Comparison of ENCODE assay signal across 1 cellular context in the genomic region with DNA sequence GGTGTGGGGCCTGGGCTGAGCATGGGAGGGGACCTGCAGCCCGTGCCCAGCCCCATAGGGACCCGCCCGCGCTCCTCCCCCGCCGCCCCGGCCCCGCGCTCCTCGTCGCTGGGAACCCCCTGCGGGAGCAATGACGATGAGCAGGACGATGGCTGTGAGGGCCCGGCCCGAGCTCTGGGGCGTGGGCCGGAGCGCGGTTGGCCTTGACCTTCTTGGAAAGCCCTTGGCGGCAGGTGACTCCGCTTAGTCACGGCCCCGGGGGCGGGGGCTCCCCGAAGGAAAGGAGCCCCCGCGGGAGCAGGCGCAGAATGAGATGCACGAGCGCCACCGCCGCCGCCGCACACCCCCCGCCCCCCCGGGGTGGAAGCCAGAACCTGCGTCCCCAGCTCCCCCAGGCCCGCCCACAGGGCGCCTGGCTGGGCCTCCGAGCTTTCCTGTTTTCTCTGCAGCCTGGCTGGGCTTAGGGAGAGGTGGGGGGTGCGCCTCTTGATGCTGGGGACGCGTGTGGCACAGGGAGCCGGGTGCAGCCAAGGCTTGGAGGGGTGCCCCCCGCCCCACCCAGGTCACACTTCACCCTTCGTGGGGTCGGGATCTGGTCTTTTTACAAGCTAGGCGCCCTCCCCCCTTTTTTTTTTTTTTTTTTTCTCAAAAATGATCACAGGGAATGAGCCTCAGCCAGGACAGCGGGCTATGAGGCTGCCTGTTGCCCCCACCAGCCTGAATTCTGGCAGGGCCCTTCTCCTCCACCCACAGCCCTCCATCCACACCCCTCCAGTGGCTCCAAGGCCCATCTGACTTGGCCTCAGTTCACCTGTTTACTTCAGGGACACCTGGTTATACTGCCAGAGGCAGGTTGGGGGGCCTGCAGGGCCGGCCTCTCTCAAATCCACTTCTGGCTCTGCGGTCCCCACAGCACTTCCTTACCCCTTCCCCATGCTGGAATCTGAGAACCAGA.
TF ChIP-seq lines count a peak whose summit lies in the region.

No MANE protein-coding gene starts in this region.

TF ChIP-seq in K562, 482 proteins besides CTCF, POLR2A, EP300 and RAD21 (continued from another document and continues in another):
- TF ChIP-seq, protein P1, sequence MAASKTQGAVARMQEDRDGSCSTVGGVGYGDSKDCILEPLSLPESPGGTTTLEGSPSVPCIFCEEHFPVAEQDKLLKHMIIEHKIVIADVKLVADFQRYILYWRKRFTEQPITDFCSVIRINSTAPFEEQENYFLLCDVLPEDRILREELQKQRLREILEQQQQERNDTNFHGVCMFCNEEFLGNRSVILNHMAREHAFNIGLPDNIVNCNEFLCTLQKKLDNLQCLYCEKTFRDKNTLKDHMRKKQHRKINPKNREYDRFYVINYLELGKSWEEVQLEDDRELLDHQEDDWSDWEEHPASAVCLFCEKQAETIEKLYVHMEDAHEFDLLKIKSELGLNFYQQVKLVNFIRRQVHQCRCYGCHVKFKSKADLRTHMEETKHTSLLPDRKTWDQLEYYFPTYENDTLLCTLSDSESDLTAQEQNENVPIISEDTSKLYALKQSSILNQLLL (CRISPR knock-in tag; IDR thresholded peaks at IDR 0.05; ENCODE audit: borderline replicate concordance) = no peak
- TF ChIP-seq ZNF507 (tag; conservative IDR thresholded peaks at IDR 0.05) (no peak), MCM3 (IDR thresholded peaks at IDR 0.05) (no peak), NFIX (CRISPR knock-in tag; IDR thresholded peaks at IDR 0.05; ENCODE audit: low read depth) (no peak), ZNF253 (CRISPR knock-in tag; conservative IDR thresholded peaks at IDR 0.05) (no peak), ZNF830 (CRISPR knock-in tag; IDR thresholded peaks at IDR 0.05) (no peak), GABPB1 (CRISPR knock-in tag; IDR thresholded peaks at IDR 0.05) (no peak), HMG20B (CRISPR knock-in tag; IDR thresholded peaks at IDR 0.05) (no peak), ZNF121 (CRISPR knock-in tag; conservative IDR thresholded peaks at IDR 0.05) (no peak), GTF2E2 (tag; IDR thresholded peaks at IDR 0.05) (no peak), ZNF232 (CRISPR knock-in tag; IDR thresholded peaks at IDR 0.05) (no peak), CAMTA2 (CRISPR knock-in tag; conservative IDR thresholded peaks at IDR 0.05) (no peak), SAFB (IDR thresholded peaks at IDR 0.05; ENCODE audit: borderline replicate concordance, low read depth, low read length) (no peak), CHD2 (IDR thresholded peaks at IDR 0.05; ENCODE audit: low read depth, low read length) (no peak), BHLHE40 (IDR thresholded peaks at IDR 0.05; ENCODE audit: low read length) (peak; percentile 96), BCOR (IDR thresholded peaks at IDR 0.05) (no peak), MAFK (IDR thresholded peaks at IDR 0.05; ENCODE audit: low read length) (no peak), EGR1 (conservative IDR thresholded peaks at IDR 0.05) (peak; percentile 93), DACH1 (IDR thresholded peaks at IDR 0.05; ENCODE audit: partially characterized antibody) (no peak)
- TF ChIP-seq, protein P2, sequence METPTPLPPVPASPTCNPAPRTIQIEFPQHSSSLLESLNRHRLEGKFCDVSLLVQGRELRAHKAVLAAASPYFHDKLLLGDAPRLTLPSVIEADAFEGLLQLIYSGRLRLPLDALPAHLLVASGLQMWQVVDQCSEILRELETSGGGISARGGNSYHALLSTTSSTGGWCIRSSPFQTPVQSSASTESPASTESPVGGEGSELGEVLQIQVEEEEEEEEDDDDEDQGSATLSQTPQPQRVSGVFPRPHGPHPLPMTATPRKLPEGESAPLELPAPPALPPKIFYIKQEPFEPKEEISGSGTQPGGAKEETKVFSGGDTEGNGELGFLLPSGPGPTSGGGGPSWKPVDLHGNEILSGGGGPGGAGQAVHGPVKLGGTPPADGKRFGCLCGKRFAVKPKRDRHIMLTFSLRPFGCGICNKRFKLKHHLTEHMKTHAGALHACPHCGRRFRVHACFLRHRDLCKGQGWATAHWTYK (CRISPR knock-in tag; IDR thresholded peaks at IDR 0.05) = no peak
- TF ChIP-seq, protein P3, sequence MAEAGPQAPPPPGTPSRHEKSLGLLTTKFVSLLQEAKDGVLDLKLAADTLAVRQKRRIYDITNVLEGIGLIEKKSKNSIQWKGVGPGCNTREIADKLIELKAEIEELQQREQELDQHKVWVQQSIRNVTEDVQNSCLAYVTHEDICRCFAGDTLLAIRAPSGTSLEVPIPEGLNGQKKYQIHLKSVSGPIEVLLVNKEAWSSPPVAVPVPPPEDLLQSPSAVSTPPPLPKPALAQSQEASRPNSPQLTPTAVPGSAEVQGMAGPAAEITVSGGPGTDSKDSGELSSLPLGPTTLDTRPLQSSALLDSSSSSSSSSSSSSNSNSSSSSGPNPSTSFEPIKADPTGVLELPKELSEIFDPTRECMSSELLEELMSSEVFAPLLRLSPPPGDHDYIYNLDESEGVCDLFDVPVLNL (CRISPR knock-in tag; IDR thresholded peaks at IDR 0.05; ENCODE audit: low read depth) = no peak
- TF ChIP-seq, protein P4, sequence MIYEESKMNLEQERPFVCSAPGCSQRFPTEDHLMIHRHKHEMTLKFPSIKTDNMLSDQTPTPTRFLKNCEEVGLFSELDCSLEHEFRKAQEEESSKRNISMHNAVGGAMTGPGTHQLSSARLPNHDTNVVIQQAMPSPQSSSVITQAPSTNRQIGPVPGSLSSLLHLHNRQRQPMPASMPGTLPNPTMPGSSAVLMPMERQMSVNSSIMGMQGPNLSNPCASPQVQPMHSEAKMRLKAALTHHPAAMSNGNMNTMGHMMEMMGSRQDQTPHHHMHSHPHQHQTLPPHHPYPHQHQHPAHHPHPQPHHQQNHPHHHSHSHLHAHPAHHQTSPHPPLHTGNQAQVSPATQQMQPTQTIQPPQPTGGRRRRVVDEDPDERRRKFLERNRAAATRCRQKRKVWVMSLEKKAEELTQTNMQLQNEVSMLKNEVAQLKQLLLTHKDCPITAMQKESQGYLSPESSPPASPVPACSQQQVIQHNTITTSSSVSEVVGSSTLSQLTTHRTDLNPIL (CRISPR knock-in tag; IDR thresholded peaks at IDR 0.05) = no peak
- TF ChIP-seq, protein P5, sequence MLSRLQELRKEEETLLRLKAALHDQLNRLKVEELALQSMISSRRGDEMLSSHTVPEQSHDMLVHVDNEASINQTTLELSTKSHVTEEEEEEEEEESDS (CRISPR knock-in tag; IDR thresholded peaks at IDR 0.05) = no peak
- TF ChIP-seq, protein P6, sequence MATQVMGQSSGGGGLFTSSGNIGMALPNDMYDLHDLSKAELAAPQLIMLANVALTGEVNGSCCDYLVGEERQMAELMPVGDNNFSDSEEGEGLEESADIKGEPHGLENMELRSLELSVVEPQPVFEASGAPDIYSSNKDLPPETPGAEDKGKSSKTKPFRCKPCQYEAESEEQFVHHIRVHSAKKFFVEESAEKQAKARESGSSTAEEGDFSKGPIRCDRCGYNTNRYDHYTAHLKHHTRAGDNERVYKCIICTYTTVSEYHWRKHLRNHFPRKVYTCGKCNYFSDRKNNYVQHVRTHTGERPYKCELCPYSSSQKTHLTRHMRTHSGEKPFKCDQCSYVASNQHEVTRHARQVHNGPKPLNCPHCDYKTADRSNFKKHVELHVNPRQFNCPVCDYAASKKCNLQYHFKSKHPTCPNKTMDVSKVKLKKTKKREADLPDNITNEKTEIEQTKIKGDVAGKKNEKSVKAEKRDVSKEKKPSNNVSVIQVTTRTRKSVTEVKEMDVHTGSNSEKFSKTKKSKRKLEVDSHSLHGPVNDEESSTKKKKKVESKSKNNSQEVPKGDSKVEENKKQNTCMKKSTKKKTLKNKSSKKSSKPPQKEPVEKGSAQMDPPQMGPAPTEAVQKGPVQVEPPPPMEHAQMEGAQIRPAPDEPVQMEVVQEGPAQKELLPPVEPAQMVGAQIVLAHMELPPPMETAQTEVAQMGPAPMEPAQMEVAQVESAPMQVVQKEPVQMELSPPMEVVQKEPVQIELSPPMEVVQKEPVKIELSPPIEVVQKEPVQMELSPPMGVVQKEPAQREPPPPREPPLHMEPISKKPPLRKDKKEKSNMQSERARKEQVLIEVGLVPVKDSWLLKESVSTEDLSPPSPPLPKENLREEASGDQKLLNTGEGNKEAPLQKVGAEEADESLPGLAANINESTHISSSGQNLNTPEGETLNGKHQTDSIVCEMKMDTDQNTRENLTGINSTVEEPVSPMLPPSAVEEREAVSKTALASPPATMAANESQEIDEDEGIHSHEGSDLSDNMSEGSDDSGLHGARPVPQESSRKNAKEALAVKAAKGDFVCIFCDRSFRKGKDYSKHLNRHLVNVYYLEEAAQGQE (CRISPR knock-in tag; IDR thresholded peaks at IDR 0.05; ENCODE audit: low read depth) = no peak
- TF ChIP-seq, protein P7, sequence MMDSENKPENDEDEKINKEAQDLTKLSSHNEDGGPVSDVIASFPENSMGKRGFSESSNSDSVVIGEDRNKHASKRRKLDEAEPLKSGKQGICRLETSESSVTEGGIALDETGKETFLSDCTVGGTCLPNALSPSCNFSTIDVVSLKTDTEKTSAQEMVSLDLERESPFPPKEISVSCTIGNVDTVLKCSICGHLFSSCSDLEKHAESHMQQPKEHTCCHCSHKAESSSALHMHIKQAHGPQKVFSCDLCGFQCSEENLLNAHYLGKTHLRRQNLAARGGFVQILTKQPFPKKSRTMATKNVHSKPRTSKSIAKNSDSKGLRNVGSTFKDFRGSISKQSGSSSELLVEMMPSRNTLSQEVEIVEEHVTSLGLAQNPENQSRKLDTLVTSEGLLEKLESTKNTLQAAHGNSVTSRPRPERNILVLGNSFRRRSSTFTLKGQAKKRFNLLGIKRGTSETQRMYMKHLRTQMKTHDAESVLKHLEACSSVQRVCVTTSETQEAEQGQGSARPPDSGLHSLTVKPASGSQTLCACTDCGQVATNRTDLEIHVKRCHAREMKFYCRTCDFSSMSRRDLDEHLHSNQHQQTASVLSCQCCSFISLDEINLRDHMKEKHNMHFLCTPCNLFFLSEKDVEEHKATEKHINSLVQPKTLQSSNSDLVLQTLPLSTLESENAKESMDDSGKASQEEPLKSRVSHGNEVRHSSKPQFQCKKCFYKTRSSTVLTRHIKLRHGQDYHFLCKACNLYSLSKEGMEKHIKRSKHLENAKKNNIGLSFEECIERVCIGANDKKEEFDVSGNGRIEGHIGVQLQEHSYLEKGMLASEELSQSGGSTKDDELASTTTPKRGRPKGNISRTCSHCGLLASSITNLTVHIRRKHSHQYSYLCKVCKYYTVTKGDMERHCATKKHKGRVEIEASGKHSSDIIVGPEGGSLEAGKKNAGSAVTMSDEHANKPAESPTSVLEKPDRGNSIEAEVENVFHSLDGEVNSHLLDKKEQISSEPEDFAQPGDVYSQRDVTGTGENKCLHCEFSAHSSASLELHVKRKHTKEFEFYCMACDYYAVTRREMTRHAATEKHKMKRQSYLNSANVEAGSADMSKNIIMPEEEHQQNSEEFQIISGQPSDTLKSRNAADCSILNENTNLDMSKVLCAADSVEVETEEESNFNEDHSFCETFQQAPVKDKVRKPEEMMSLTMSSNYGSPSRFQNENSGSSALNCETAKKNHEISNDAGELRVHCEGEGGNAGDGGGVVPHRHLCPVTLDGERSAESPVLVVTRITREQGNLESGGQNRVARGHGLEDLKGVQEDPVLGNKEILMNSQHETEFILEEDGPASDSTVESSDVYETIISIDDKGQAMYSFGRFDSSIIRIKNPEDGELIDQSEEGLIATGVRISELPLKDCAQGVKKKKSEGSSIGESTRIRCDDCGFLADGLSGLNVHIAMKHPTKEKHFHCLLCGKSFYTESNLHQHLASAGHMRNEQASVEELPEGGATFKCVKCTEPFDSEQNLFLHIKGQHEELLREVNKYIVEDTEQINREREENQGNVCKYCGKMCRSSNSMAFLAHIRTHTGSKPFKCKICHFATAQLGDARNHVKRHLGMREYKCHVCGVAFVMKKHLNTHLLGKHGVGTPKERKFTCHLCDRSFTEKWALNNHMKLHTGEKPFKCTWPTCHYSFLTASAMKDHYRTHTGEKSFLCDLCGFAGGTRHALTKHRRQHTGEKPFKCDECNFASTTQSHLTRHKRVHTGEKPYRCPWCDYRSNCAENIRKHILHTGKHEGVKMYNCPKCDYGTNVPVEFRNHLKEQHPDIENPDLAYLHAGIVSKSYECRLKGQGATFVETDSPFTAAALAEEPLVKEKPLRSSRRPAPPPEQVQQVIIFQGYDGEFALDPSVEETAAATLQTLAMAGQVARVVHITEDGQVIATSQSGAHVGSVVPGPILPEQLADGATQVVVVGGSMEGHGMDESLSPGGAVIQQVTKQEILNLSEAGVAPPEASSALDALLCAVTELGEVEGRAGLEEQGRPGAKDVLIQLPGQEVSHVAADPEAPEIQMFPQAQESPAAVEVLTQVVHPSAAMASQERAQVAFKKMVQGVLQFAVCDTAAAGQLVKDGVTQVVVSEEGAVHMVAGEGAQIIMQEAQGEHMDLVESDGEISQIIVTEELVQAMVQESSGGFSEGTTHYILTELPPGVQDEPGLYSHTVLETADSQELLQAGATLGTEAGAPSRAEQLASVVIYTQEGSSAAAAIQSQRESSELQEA (IDR thresholded peaks at IDR 0.05; ENCODE audit: low read depth) = no peak
- TF ChIP-seq, protein P8, sequence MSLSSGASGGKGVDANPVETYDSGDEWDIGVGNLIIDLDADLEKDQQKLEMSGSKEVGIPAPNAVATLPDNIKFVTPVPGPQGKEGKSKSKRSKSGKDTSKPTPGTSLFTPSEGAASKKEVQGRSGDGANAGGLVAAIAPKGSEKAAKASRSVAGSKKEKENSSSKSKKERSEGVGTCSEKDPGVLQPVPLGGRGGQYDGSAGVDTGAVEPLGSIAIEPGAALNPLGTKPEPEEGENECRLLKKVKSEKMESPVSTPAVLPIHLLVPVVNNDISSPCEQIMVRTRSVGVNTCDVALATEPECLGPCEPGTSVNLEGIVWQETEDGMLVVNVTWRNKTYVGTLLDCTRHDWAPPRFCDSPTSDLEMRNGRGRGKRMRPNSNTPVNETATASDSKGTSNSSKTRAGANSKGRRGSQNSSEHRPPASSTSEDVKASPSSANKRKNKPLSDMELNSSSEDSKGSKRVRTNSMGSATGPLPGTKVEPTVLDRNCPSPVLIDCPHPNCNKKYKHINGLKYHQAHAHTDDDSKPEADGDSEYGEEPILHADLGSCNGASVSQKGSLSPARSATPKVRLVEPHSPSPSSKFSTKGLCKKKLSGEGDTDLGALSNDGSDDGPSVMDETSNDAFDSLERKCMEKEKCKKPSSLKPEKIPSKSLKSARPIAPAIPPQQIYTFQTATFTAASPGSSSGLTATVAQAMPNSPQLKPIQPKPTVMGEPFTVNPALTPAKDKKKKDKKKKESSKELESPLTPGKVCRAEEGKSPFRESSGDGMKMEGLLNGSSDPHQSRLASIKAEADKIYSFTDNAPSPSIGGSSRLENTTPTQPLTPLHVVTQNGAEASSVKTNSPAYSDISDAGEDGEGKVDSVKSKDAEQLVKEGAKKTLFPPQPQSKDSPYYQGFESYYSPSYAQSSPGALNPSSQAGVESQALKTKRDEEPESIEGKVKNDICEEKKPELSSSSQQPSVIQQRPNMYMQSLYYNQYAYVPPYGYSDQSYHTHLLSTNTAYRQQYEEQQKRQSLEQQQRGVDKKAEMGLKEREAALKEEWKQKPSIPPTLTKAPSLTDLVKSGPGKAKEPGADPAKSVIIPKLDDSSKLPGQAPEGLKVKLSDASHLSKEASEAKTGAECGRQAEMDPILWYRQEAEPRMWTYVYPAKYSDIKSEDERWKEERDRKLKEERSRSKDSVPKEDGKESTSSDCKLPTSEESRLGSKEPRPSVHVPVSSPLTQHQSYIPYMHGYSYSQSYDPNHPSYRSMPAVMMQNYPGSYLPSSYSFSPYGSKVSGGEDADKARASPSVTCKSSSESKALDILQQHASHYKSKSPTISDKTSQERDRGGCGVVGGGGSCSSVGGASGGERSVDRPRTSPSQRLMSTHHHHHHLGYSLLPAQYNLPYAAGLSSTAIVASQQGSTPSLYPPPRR (CRISPR knock-in tag; IDR thresholded peaks at IDR 0.05; ENCODE audit: borderline replicate concordance) = no peak
